In genomic region chr7:50660040-50660829, GRCh38 we compare ENCODE assay signal across 8 cellular contexts.
DNase-seq lines count a peak whose midpoint lies in the region; ATAC-seq lines count a peak whose summit lies in the region.

No MANE protein-coding gene starts in this region.

- H3K4me1 Mint-ChIP-seq in central memory CD8-positive, alpha-beta T cell: peaks cover 52% of the 10 kb centered on the region

- no peaks in the 10 kb centered on the region for H3K27me3 Mint-ChIP-seq in central memory CD8-positive, alpha-beta T cell

- peak overlapping the region; percentile 76 for H3K4me3 Mint-ChIP-seq in central memory CD8-positive, alpha-beta T cell

- peaks cover 2% of the 10 kb centered on the region for H3K36me3 Mint-ChIP-seq in central memory CD8-positive, alpha-beta T cell (ENCODE audit: insufficient read depth)

- H3K9me3 Mint-ChIP-seq in central memory CD8-positive, alpha-beta T cell: no peaks in the 10 kb centered on the region

- H3K27ac Mint-ChIP-seq in central memory CD8-positive, alpha-beta T cell (ENCODE audit: low read depth): peak overlapping the region; percentile 85

- ATAC-seq in GM18867 (IDR thresholded peaks at IDR 0.05; ENCODE audit: unreplicated experiment): peak; percentile 15
- ATAC-seq in central memory CD8-positive, alpha-beta T cell (replicated peaks; ENCODE audit: extremely low read depth, poor library complexity, severe bottlenecking): peak; percentile 53
- ATAC-seq in GM21381 (IDR thresholded peaks at IDR 0.05; ENCODE audit: unreplicated experiment): no peak

- DNase-seq in T-helper 22 cell (ENCODE audit: low read depth): peak; percentile 42
- peak in 1 of 2 donors; percentile 40 for DNase-seq in central memory CD8-positive, alpha-beta T cell (ENCODE audit: low spot score in 2 of 2)
- peak; percentile 40 for DNase-seq in stimulated activated CD4-positive, alpha-beta T cell treated with anti-CD3 and anti-CD28 coated beads, Interleukin-1b, Interleukin-23, amount 100 ng/mL, for 48 hours
- DNase-seq in NCI-H2196 treated with DMSO at 0.1 percent for 48 hours (lab: John Stamatoyannopoulos, UW; ENCODE audit: unreplicated experiment): no peak
- DNase-seq in SIG-M5 treated with dmso at 0.1 percent for 504 hours (lab: John Stamatoyannopoulos, UW; ENCODE audit: unreplicated experiment): no peak
- no peak for DNase-seq in epidermal melanocyte (ENCODE audit: insufficient read length, low spot score)

Comparison
In these comparisons a context has a peak if more than half of its experiments do, and no peak if none do; other contexts are left out.
1. DNase-seq: peak in T-helper 22 cell (single experiment) and stimulated activated CD4-positive, alpha-beta T cell treated with anti-CD3 and anti-CD28 coated beads, Interleukin-1b, Interleukin-23, amount 100 ng/mL, for 48 hours (single experiment); none in NCI-H2196 treated with DMSO at 0.1 percent for 48 hours (single experiment), SIG-M5 treated with dmso at 0.1 percent for 504 hours (single experiment) and epidermal melanocyte (single experiment).